Comparison of ENCODE assay signal across 14 cellular contexts in the genomic region with DNA sequence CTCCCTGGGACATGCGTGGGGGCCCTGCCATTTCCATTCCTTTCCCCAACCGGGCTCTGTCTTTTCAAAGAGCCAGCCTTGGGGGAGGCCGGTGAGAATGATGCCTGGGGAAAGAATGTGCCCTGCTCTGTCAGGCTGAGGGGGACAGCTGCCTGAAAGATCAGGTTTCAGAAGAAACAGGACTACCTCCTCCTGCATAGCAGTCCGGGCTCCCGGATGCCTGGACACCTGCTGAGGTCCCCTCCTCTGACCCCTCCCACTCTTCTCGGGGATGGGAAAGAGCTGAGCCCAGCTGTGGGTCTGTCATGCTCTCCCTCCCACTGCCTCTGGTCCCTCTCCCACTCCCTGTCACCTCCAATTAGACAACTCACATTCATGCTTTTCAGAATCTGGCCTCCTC. TPM values are rescaled to one million over a fixed set of nuclear protein-coding genes. Genes with fewer than 3 reads are reported as not detected.
A peak's percentile ranks its signal among the peaks of the same experiment; 100 is the strongest.
DNase-seq lines count a peak whose midpoint lies in the region; ATAC-seq, FAIRE-seq and TF ChIP-seq lines count a peak whose summit lies in the region.
"Had no signal": no experiment of that assay in that cellular context is flagged by ENCODE, and none has a peak within 500 bp of the region (broad histone marks: within the 10 kb centered on the region; RNA-seq: fewer than 3 reads in every experiment).

No MANE protein-coding gene starts in this region.

- no peak overlapping the region for H2BK15ac ChIP-seq in mesendoderm (replicated peaks; ENCODE audit: low read depth)

- FAIRE-seq in pancreas (lab: Jason Lieb, UNC): no peak

- H3K9ac ChIP-seq in NT2/D1 (ENCODE audit: insufficient read length, low read depth): peak overlapping the region; percentile 46
- H3K9ac ChIP-seq in mesendoderm (ENCODE audit: low read length): no peak overlapping the region

- no peaks in the 10 kb centered on the region for H3K79me1 ChIP-seq in mesendoderm (ENCODE audit: low read length)

- no CpG with 5 or more reads among the region's 6 CpGs for WGBS in mesendoderm (ENCODE audit: extremely low coverage, insufficient coverage, low lambda C conversion rate)
- 85 to 88% methylated on average over 6 of the region's 6 CpGs for WGBS in pancreas, 2 donors

- H2BK5ac ChIP-seq in mesendoderm (ENCODE audit: low read length): no peak overlapping the region

- H3K27ac ChIP-seq in mesendoderm (ENCODE audit: low read depth, low read length) (peak overlapping the region; percentile 71), pancreas (no peak overlapping the region)
- H3K27ac ChIP-seq: adrenal gland, esophagus muscularis mucosa, tibial nerve had no signal

- no peak overlapping the region for H3K4ac ChIP-seq in mesendoderm (ENCODE audit: low read depth, low read length)

- H3K36me3 ChIP-seq in NT2/D1 (ENCODE audit: insufficient read depth, insufficient read length, low read length) (no peaks in the 10 kb centered on the region), mesendoderm (ENCODE audit: control insufficient read depth, insufficient read depth, low read length) (no peaks in the 10 kb centered on the region), pancreas (no peaks in the 10 kb centered on the region)
- H3K36me3 ChIP-seq: adrenal gland, esophagus muscularis mucosa, ovary, tibial nerve had no signal

- H3K4me3 ChIP-seq in NT2/D1 (ENCODE audit: insufficient read length, low read depth) (no peak overlapping the region), mesendoderm (ENCODE audit: low read length) (no peak overlapping the region), pancreas (no peak overlapping the region)
- H3K4me3 ChIP-seq: adrenal gland, esophagus muscularis mucosa, ovary, tibial nerve had no signal

- no peak overlapping the region for H3K18ac ChIP-seq in mesendoderm (ENCODE audit: low read length)

- no peak overlapping the region for H3K4me2 ChIP-seq in mesendoderm (ENCODE audit: low read length)

- no peak overlapping the region for H2AK5ac ChIP-seq in mesendoderm (ENCODE audit: low read length)

- ATAC-seq in HG03039 (IDR thresholded peaks at IDR 0.05; ENCODE audit: unreplicated experiment) (no peak), pancreas (no peak), GM21367 (IDR thresholded peaks at IDR 0.05; ENCODE audit: unreplicated experiment) (no peak)

- no peak for TF ChIP-seq CTCF in pancreas (IDR thresholded peaks at IDR 0.05)

- no peak overlapping the region for H3K56ac ChIP-seq in mesendoderm (ENCODE audit: low read length)

- H3K23ac ChIP-seq in mesendoderm (ENCODE audit: low read length): no peak overlapping the region

- DNase-seq in DMS79 (lab: John Stamatoyannopoulos, UW) (peak; percentile 33), LHCN-M2 (ENCODE audit: low read depth) (peak; percentile 73), NT2/D1 (ENCODE audit: low read depth, low spot score) (peak; percentile 80), mesendoderm (peak; percentile 94), NCI-H446 (lab: John Stamatoyannopoulos, UW) (no peak), pancreas (no peak)
- DNase-seq: activated T-cell treated with anti-CD3 and anti-CD28 coated beads, Interleukin-2, amount 50 U/mL, for 24 hours; adrenal gland; hypothalamus; ovary had no signal

- no peaks in the 10 kb centered on the region for H3K27me3 ChIP-seq in NT2/D1 (ENCODE audit: insufficient read depth, insufficient read length)
- H3K27me3 ChIP-seq in mesendoderm (ENCODE audit: insufficient read depth, low read length, poor library complexity): no peaks in the 10 kb centered on the region
- H3K27me3 ChIP-seq in pancreas: no peaks in the 10 kb centered on the region
- H3K27me3 ChIP-seq: adrenal gland, esophagus muscularis mucosa, ovary, tibial nerve had no signal

- H4K5ac ChIP-seq in mesendoderm (ENCODE audit: low read length): no peak overlapping the region

- intact Hi-C loops in pancreas (cut with DNase I): no loop called here

- peaks cover 28% of the 10 kb centered on the region for H3K4me1 ChIP-seq in NT2/D1 (ENCODE audit: insufficient read depth, insufficient read length)
- H3K4me1 ChIP-seq in mesendoderm (ENCODE audit: control insufficient read depth, low read depth, low read length): peaks cover 15% of the 10 kb centered on the region
- peaks cover 14 to 19% (median 16%) of the 10 kb centered on the region in 3 donors for H3K4me1 ChIP-seq in pancreas

- H3K79me2 ChIP-seq in mesendoderm (ENCODE audit: control insufficient read depth, insufficient read depth, low read length): no peaks in the 10 kb centered on the region

- no peak overlapping the region for H2BK120ac ChIP-seq in mesendoderm (ENCODE audit: low read depth, low read length)

- H3K9me3 ChIP-seq in NT2/D1 (ENCODE audit: insufficient read depth, low read length) (no peaks in the 10 kb centered on the region), pancreas (no peaks in the 10 kb centered on the region)
- H3K9me3 ChIP-seq: adrenal gland, esophagus muscularis mucosa, ovary, tibial nerve had no signal

- no peak overlapping the region for H4K8ac ChIP-seq in mesendoderm (ENCODE audit: low read depth, low read length)

RNA-seq across cellular contexts. Expression of a gene that starts 41.8 kb away (rescaled TPM):
- total RNA-seq in LHCN-M2 (2014; rRNA removed) (22.6 and 40.3 TPM in 2 replicates), pancreas (10 to 100 TPM in 1 of 6 donors, 1 to 10 TPM in 5; 2.0 to 10.7 (median 4.5) TPM)
- 4.8 TPM for polyA plus RNA-seq in LHCN-M2 (2012)
- 6.7 TPM for polyA plus RNA-seq in mesendoderm (2013, experiment 1 of 2)
- polyA plus RNA-seq in mesendoderm (2013, experiment 2 of 2): 7.5 TPM
- 1 to 10 TPM in 1 of 2 donors, under 1 TPM in 1; 0.80 to 1.3 TPM for polyA plus RNA-seq in pancreas

Comparison
In these comparisons a context has a peak if more than half of its experiments do, and no peak if none do; other contexts are left out.
1. DNase-seq: peak in DMS79 (single experiment), LHCN-M2 (single experiment), NT2/D1 (single experiment) and mesendoderm (single experiment); none in NCI-H446 (0 of 2) and pancreas (0 of 6).